In genomic region chrX:134658421-134658896, GRCh38 we compare ENCODE assay signal across 13 cellular contexts. TPM values are rescaled to one million over a fixed set of nuclear protein-coding genes. Genes with fewer than 3 reads are reported as not detected.
"Had no signal": no experiment of that assay in that cellular context is flagged by ENCODE, and none has a peak within 500 bp of the region (broad histone marks: within the 10 kb centered on the region; RNA-seq: fewer than 3 reads in every experiment).

A gene with protein sequence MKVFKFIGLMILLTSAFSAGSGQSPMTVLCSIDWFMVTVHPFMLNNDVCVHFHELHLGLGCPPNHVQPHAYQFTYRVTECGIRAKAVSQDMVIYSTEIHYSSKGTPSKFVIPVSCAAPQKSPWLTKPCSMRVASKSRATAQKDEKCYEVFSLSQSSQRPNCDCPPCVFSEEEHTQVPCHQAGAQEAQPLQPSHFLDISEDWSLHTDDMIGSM (minus strand): TSS chrX:134658471. CDS start chrX:134566682, 91,789 bp downstream.

- H3K9me3 ChIP-seq: adrenal gland, pancreas, uterus had no signal

- H3K4me3 ChIP-seq: adrenal gland, hepatocyte, pancreas, uterus had no signal

- H3K36me3 ChIP-seq: adrenal gland, pancreas, uterus had no signal

- H3K4me2 ChIP-seq: hepatocyte had no signal

- ATAC-seq: effector memory CD8-positive, alpha-beta T cell; pancreas had no signal

- H3K27ac ChIP-seq: adrenal gland, hepatocyte, pancreas, uterus had no signal

- H3K79me2 ChIP-seq: hepatocyte had no signal

- H3K4me1 ChIP-seq: adrenal gland, pancreas, uterus had no signal

- FAIRE-seq: pancreas had no signal

- DNase-seq: activated CD4-positive, alpha-beta T cell treated with anti-CD3 and anti-CD28 coated beads, Interleukin-2, amount 10 ng/mL, durations not matched to agents 24 days and 14 days; activated naive CD4-positive, alpha-beta T cell treated with anti-CD3 and anti-CD28 coated beads, Interleukin-2, amount 50 U/mL, for 16 hours; adrenal gland; effector memory CD8-positive, alpha-beta T cell; naive B cell; pancreas; stimulated activated CD4-positive, alpha-beta T cell treated with anti-CD3 and anti-CD28 coated beads, Interleukin-15, amount 100 ng/mL, for 24 hours; stimulated activated CD4-positive, alpha-beta T cell treated with anti-CD3 and anti-CD28 coated beads, Interleukin-4, amount 100 ng/mL, for 4 hours; uterus had no signal

- H2AFZ ChIP-seq: hepatocyte had no signal

- H3K27me3 ChIP-seq: hepatocyte, uterus had no signal

RNA-seq across cellular contexts. Expression of the gene that starts here (rescaled TPM):
- total RNA-seq: activated CD4-positive, alpha-beta T cell treated with anti-CD3 and anti-CD28 coated beads, Interleukin-2, amount 10 ng/mL, durations not matched to agents 24 days and 14 days; adrenal gland; kidney epithelial cell; pancreas; skeletal muscle tissue had no signal
- polyA plus RNA-seq: adrenal gland, esophagus had no signal
